ENCODE assay signal across 1 cellular context in genomic region chr2:23803275-23803964, GRCh38.
TF ChIP-seq lines count a peak whose summit lies in the region.

No MANE protein-coding gene starts in this region.

TF ChIP-seq in HepG2, 621 proteins besides CTCF, POLR2A, EP300 and RAD21 (continued from another document):
- TF ChIP-seq TRIM22 (IDR thresholded peaks at IDR 0.05) (no peak), CC2D1A (CRISPR knock-in tag; IDR thresholded peaks at IDR 0.05) (no peak), ZBTB2 (CRISPR knock-in tag; IDR thresholded peaks at IDR 0.05; ENCODE audit: low read depth) (no peak), HNRNPL (IDR thresholded peaks at IDR 0.05; ENCODE audit: low read depth, low read length) (no peak), MZF1 (CRISPR knock-in tag; IDR thresholded peaks at IDR 0.05; ENCODE audit: borderline replicate concordance) (no peak)
